Comparison of ENCODE assay signal across 1 cellular context in the genomic region with DNA sequence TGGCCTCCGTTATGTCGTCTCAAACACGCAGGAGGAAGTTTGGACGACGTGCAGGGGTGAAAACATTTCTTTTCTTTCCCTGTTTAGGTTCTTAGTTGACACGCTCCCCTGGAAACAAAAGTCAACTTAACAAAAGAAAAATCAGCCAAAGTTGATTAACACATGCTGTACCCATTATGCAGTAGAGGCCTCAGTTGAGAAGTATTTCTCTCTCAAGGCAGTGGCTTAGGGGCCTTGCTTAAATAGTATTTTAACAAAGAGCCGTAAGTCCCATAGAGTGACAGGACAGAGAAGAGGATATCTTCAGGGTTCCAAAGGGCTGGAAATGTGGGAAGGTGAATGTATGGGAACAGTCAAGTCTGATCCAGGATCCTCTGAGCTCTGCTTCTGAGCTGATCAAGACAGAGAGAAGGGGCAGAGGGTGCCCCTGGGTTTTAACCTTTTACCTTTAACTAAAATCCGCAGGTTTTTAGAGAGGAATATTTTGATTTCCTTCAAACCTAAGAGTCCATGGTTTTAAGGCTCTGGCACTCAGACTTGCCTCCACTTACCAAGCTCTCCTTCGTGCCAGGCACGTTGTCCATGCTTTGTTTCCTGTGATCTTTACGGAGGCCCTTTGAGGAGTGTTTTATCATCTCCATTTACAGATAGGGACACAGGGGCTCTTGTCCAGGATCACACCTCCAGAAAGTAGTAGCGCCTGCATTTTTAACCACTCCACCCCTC.
A peak's percentile ranks its signal among the peaks of the same experiment; 100 is the strongest.
TF ChIP-seq lines count a peak whose summit lies in the region.

No MANE protein-coding gene starts in this region.

TF ChIP-seq in K562, 482 proteins besides CTCF, POLR2A, EP300 and RAD21:
- TF ChIP-seq ELF1 (tag; IDR thresholded peaks at IDR 0.05) (0 out of 2 replicates have a peak, but pooled peaks have one; percentile 17), ATF1 (CRISPR knock-in tag; IDR thresholded peaks at IDR 0.05) (no peak), ATF1 (tag; IDR thresholded peaks at IDR 0.05) (0 out of 2 replicates have a peak, but pooled peaks have one; percentile 51), HDAC2 (IDR thresholded peaks at IDR 0.05) (no peak), RFX5 (IDR thresholded peaks at IDR 0.05; ENCODE audit: low read depth, low read length) (no peak), ZNF23 (CRISPR knock-in tag; IDR thresholded peaks at IDR 0.05) (no peak), CBFB (CRISPR knock-in tag; IDR thresholded peaks at IDR 0.05) (no peak)
TF ChIP-seq in K562: peak in this region for 2.
